ENCODE assay signal across 14 cellular contexts in the genomic region with DNA sequence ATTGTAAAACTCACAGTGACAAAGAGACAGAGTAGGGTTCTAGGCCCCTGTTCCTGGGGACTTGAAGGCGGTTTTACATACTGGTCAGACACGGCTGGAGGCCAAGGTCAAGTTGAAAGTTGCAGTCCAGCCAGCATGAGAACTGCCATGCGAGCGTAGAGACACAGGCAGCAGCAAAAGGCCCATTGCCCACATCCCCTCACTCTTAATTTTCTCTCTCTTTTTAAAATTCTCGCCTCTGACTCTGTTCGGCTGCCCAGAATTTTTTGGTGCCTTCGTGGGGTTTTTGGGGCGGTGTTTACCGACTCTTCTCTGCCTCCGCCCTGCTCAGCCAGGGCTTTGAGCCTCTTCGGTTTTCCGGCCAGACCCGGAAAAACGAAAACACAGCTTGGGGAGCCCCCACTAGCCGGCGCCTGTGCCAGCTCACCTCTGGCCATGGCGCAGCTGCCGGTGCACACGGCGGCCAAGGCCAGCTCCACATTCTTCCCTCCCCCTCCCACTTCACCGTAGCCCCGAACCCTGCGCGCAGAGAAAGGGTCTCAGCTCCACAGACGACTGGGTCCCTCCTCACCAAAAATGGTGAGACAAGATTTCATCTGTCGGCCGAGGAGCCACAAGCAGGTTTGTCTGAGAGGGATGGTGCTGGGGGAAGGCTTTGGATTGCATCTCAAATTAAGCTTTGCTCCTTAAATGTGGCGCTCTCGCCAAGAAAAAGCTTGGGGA. TPM values are rescaled to one million over a fixed set of nuclear protein-coding genes. Genes with fewer than 3 reads are reported as not detected.
DNase-seq lines count a peak whose midpoint lies in the region; ATAC-seq lines count a peak whose summit lies in the region.
"Had no signal": no experiment of that assay in that cellular context is flagged by ENCODE, and none has a peak within 500 bp of the region (broad histone marks: within the 10 kb centered on the region; RNA-seq: fewer than 3 reads in every experiment).

No MANE protein-coding gene starts in this region.

- intact Hi-C loops in naive thymus-derived CD4-positive, alpha-beta T cell (cut with micrococcal nuclease) = loop anchor here in 1 of 2 donors (5.0 kb wide), 1 partner anchor 40 kb away; a partner anchor contains a TSS

- H3K27me3 ChIP-seq in naive thymus-derived CD4-positive, alpha-beta T cell (ENCODE audit: control insufficient read depth in 2 of 2, insufficient read depth in 2 of 2, low read length in 2 of 2) = peaks cover 28 to 59% of the 10 kb centered on the region in 2 donors

- no peak overlapping the region for H3K27ac Mint-ChIP-seq in T-helper 17 cell
- no peak overlapping the region for H3K27ac Mint-ChIP-seq in naive thymus-derived CD4-positive, alpha-beta T cell

- H3K4me3 Mint-ChIP-seq in T-helper 17 cell = peak overlapping the region; percentile 15
- H3K4me3 Mint-ChIP-seq in naive thymus-derived CD4-positive, alpha-beta T cell = peak overlapping the region in 8 of 10 donors; percentile 16 to 85 (median 40)

- POLR2A ChIA-PET in naive thymus-derived CD4-positive, alpha-beta T cell (lab: Charles Lee) = no interaction called here

- H3K27me3 Mint-ChIP-seq in T-helper 17 cell = peaks cover 87% of the 10 kb centered on the region
- peaks cover 83 to 89% (median 86%) of the 10 kb centered on the region in 5 donors for H3K27me3 Mint-ChIP-seq in naive thymus-derived CD4-positive, alpha-beta T cell

- peaks cover 0 to 14% (median 3%) of the 10 kb centered on the region in 11 donors for H3K9me3 Mint-ChIP-seq in naive thymus-derived CD4-positive, alpha-beta T cell
- H3K9me3 Mint-ChIP-seq: central memory CD8-positive, alpha-beta T cell had no signal

- DNase-seq in ELF-1 (ENCODE audit: low read depth, low spot score) (peak; percentile 29), T-helper 17 cell (no peak), OCI-M2 (lab: John Stamatoyannopoulos, UW; ENCODE audit: unreplicated experiment) (no peak), NCI-H146 treated with DMSO at 0.1 percent for 48 hours (lab: John Stamatoyannopoulos, UW; ENCODE audit: unreplicated experiment) (no peak)
- DNase-seq in naive thymus-derived CD4-positive, alpha-beta T cell = no peak
- DNase-seq: activated naive CD4-positive, alpha-beta T cell treated with Interleukin-2 at 50 U/mL for 16 hours; esophagus squamous epithelium; NCI-H1105 treated with DMSO at 0.1 percent for 48 hours; NCI-H524 treated with DMSO at 0.1 percent for 48 hours; upper lobe of right lung had no signal

- H3K9me3 ChIP-seq in T-helper 17 cell (ENCODE audit: control insufficient read depth, low read length, poor library complexity, severe bottlenecking) = no peaks in the 10 kb centered on the region
- H3K9me3 ChIP-seq in naive thymus-derived CD4-positive, alpha-beta T cell (ENCODE audit: control insufficient read depth in 2 of 3, low read length in 3 of 3) = no peaks in the 10 kb centered on the region
- H3K9me3 ChIP-seq: esophagus squamous epithelium, upper lobe of right lung had no signal

- CTCF ChIA-PET in naive thymus-derived CD4-positive, alpha-beta T cell (lab: Charles Lee) = interaction anchor here (1.1 kb wide), 1 partner anchor 817 kb away, joined by 3 read pairs; no protein-coding TSS in a partner anchor

- no peaks in the 10 kb centered on the region for H3K36me3 ChIP-seq in naive thymus-derived CD4-positive, alpha-beta T cell (ENCODE audit: control insufficient read depth in 2 of 3, insufficient read depth in 3 of 3, low read length in 3 of 3)
- H3K36me3 ChIP-seq: BLaER1, esophagus squamous epithelium, upper lobe of right lung had no signal

- ATAC-seq in T-helper 17 cell (no peak), GM18511 (IDR thresholded peaks at IDR 0.05; ENCODE audit: unreplicated experiment) (no peak)
- no peak for ATAC-seq in naive thymus-derived CD4-positive, alpha-beta T cell
- ATAC-seq: activated CD4-positive, CD25-positive, alpha-beta regulatory T cell treated with anti-CD3 and anti-CD28 coated beads, Interleukin-2, amount 50 U/mL, for 24 hours had no signal

- peaks cover 6% of the 10 kb centered on the region for H3K36me3 Mint-ChIP-seq in T-helper 17 cell (ENCODE audit: low read depth)
- peaks cover 0 to 5% (median 0%) of the 10 kb centered on the region in 5 donors for H3K36me3 Mint-ChIP-seq in naive thymus-derived CD4-positive, alpha-beta T cell

- peaks cover 15 to 18% of the 10 kb centered on the region in 2 donors for H3K4me1 ChIP-seq in naive thymus-derived CD4-positive, alpha-beta T cell (ENCODE audit: control insufficient read depth in 2 of 2, insufficient read depth in 2 of 2, low read length in 2 of 2)

- H3K4me3 ChIP-seq in naive thymus-derived CD4-positive, alpha-beta T cell (ENCODE audit: low read length) = no peak overlapping the region
- H3K4me3 ChIP-seq: BLaER1, upper lobe of right lung had no signal

- H3K27ac ChIP-seq in naive thymus-derived CD4-positive, alpha-beta T cell (ENCODE audit: low read depth, low read length) = no peak overlapping the region
- H3K27ac ChIP-seq: BLaER1, esophagus squamous epithelium, upper lobe of right lung had no signal

- peaks cover 41% of the 10 kb centered on the region for H3K4me1 Mint-ChIP-seq in T-helper 17 cell
- H3K4me1 Mint-ChIP-seq in naive thymus-derived CD4-positive, alpha-beta T cell = peaks cover 9 to 61% (median 52%) of the 10 kb centered on the region in 7 donors

RNA-seq across cellular contexts. Expression of a gene that starts 2.3 kb away (rescaled TPM):
- total RNA-seq in T-helper 17 cell = not detected
- total RNA-seq in naive thymus-derived CD4-positive, alpha-beta T cell = not detected
- polyA plus RNA-seq in naive thymus-derived CD4-positive, alpha-beta T cell = not detected
- total RNA-seq: esophagus squamous epithelium, upper lobe of right lung had no signal

RNA-seq across cellular contexts. Expression of a gene that starts 17.1 kb away (rescaled TPM):
- total RNA-seq in T-helper 17 cell = not detected
- total RNA-seq in naive thymus-derived CD4-positive, alpha-beta T cell = not detected
- not detected for polyA plus RNA-seq in naive thymus-derived CD4-positive, alpha-beta T cell
- total RNA-seq: esophagus squamous epithelium, upper lobe of right lung had no signal

RNA-seq across cellular contexts. Expression of a gene that starts 28.1 kb away (rescaled TPM):
- total RNA-seq in T-helper 17 cell = not detected
- total RNA-seq in naive thymus-derived CD4-positive, alpha-beta T cell = under 1 TPM in 1 of 5 experiments, not detected in 4; 0.66 TPM
- not detected for polyA plus RNA-seq in naive thymus-derived CD4-positive, alpha-beta T cell
- total RNA-seq: esophagus squamous epithelium had no signal

RNA-seq across cellular contexts. Expression of a gene that starts 36.8 kb away (rescaled TPM):
- not detected for total RNA-seq in T-helper 17 cell
- total RNA-seq in naive thymus-derived CD4-positive, alpha-beta T cell = 1 to 10 TPM in 1 of 5 experiments, under 1 TPM in 1, not detected in 3; 0.70 to 1.7 TPM
- not detected for polyA plus RNA-seq in naive thymus-derived CD4-positive, alpha-beta T cell

RNA-seq across cellular contexts. Expression of a gene that starts 40.4 kb away (rescaled TPM):
- under 1 TPM in 1 of 2 donors, not detected in 1; 0.21 TPM for total RNA-seq in T-helper 17 cell
- under 1 TPM in 1 of 5 experiments, not detected in 4; 0.11 TPM for total RNA-seq in naive thymus-derived CD4-positive, alpha-beta T cell
- not detected for polyA plus RNA-seq in naive thymus-derived CD4-positive, alpha-beta T cell
- total RNA-seq: esophagus squamous epithelium, upper lobe of right lung had no signal
